ENCODE assay signal across 8 cellular contexts in genomic region chr22:42820075-42820763, GRCh38. TPM values are rescaled to one million over a fixed set of nuclear protein-coding genes. Genes with fewer than 3 reads are reported as not detected.
A peak's percentile ranks its signal among the peaks of the same experiment; 100 is the strongest.
DNase-seq lines count a peak whose midpoint lies in the region; ATAC-seq and TF ChIP-seq lines count a peak whose summit lies in the region.

No MANE protein-coding gene starts in this region.

- peaks cover 34% of the 10 kb centered on the region for H3K36me3 Mint-ChIP-seq in HFFc6 (ENCODE audit: low read depth)
- peaks cover 5 to 7% of the 10 kb centered on the region in 2 donors for H3K36me3 Mint-ChIP-seq in activated T-cell treated with anti-CD3 and anti-CD28 coated beads, Interleukin-2, amount 50 U/mL, for 72 hours (ENCODE audit: insufficient read depth in 2 of 2)

- H3K4me3 Mint-ChIP-seq in HFFc6 = peak overlapping the region; percentile 58
- H3K4me3 Mint-ChIP-seq in activated T-cell treated with anti-CD3 and anti-CD28 coated beads, Interleukin-2, amount 50 U/mL, for 72 hours = no peak overlapping the region

- peak; percentile 35 for DNase-seq in AG09319 (ENCODE audit: extremely low read depth, low read depth)
- peak; percentile 92 for DNase-seq in HFFc6
- peak; percentile 35 for DNase-seq in iPS-NIHi11 (ENCODE audit: low spot score)
- DNase-seq in vagina (ENCODE audit: extremely low spot score in 2 of 2) = no peak
- DNase-seq in activated T-cell treated with anti-CD3 and anti-CD28 coated beads, Interleukin-2, amount 50 U/mL, for 72 hours = no peak

- peaks cover 43% of the 10 kb centered on the region for H3K4me1 Mint-ChIP-seq in HFFc6 (ENCODE audit: low read depth)
- H3K4me1 Mint-ChIP-seq in activated T-cell treated with anti-CD3 and anti-CD28 coated beads, Interleukin-2, amount 50 U/mL, for 72 hours (ENCODE audit: low read depth) = no peaks in the 10 kb centered on the region

- H3K4me3 ChIP-seq in vagina = no peak overlapping the region

- H3K27ac Mint-ChIP-seq in HFFc6 = peak overlapping the region; percentile 79
- H3K27ac Mint-ChIP-seq in activated T-cell treated with anti-CD3 and anti-CD28 coated beads, Interleukin-2, amount 50 U/mL, for 72 hours = no peak overlapping the region

- H3K4me1 ChIP-seq in vagina = peaks cover 16% of the 10 kb centered on the region

- no peak for TF ChIP-seq POLR2A in vagina (IDR thresholded peaks at IDR 0.05)

- intact Hi-C loops in vagina (cut with DNase I) = no loop called here

- H3K27me3 ChIP-seq in vagina = no peaks in the 10 kb centered on the region

- peak overlapping the region; percentile 88 for H3K27ac ChIP-seq in VCaP
- H3K27ac ChIP-seq in vagina = peak overlapping the region; percentile 57

- ATAC-seq in GM19023 (IDR thresholded peaks at IDR 0.05; ENCODE audit: unreplicated experiment) (no peak), HG03280 (IDR thresholded peaks at IDR 0.05; ENCODE audit: unreplicated experiment) (no peak)
- no peak for ATAC-seq in activated T-cell treated with anti-CD3 and anti-CD28 coated beads, Interleukin-2, amount 50 U/mL, for 72 hours (replicated peaks in 1 of 2)

- H3K9me3 Mint-ChIP-seq in HFFc6 = no peaks in the 10 kb centered on the region; the same call in 1 of the 2 replicates
- H3K9me3 Mint-ChIP-seq in activated T-cell treated with anti-CD3 and anti-CD28 coated beads, Interleukin-2, amount 50 U/mL, for 72 hours = no peaks in the 10 kb centered on the region

- peaks cover 0 to 35% of the 10 kb centered on the region in 2 donors for H3K36me3 ChIP-seq in vagina

- H3K27me3 Mint-ChIP-seq in HFFc6 (ENCODE audit: insufficient read depth) = peaks cover 2% of the 10 kb centered on the region; the same call in 1 of the 2 replicates
- no peaks in the 10 kb centered on the region for H3K27me3 Mint-ChIP-seq in activated T-cell treated with anti-CD3 and anti-CD28 coated beads, Interleukin-2, amount 50 U/mL, for 72 hours (ENCODE audit: low read depth)

- H3K9me3 ChIP-seq in vagina = no peaks in the 10 kb centered on the region

- TF ChIP-seq CTCF in AG09319 (IDR thresholded peaks at IDR 0.05; ENCODE audit: low read depth, low read length) (peak; percentile 34), HFFc6 (IDR thresholded peaks at IDR 0.05) (peak; percentile 89), VCaP (conservative IDR thresholded peaks at IDR 0.05) (peak; percentile 75), vagina (IDR thresholded peaks at IDR 0.05) (peak in 2 of 3 experiments; percentile 29 to 64)

RNA-seq across cellular contexts. Expression of gene ARFGAP3, which starts 36.9 kb away (rescaled TPM):
- total RNA-seq in HFFc6 (2021; fragmentation: NEBNext Ultra II Directional; extraction: Animal tissue kit (Norgen Biotek cat#: 25700)) = 10 to 100 TPM; 62.6 to 77.7 (median 66.8) TPM
- total RNA-seq in vagina = 28.0 TPM
- 10 to 100 TPM; 38.0 to 46.3 TPM for total RNA-seq in activated T-cell treated with anti-CD3 and anti-CD28 coated beads, Interleukin-2, amount 50 U/mL, for 72 hours

Comparison
In these comparisons a context has a peak if more than half of its experiments do, and no peak if none do; other contexts are left out.
1. DNase-seq: peak in AG09319 (single experiment), HFFc6 (single experiment) and iPS-NIHi11 (single experiment); none in vagina (0 of 2) and activated T-cell treated with anti-CD3 and anti-CD28 coated beads, Interleukin-2, amount 50 U/mL, for 72 hours (0 of 2).
2. CTCF ChIP-seq: peak in every context shown above with its lines; median percentile 89 in HFFc6; 75 in VCaP; 46 in vagina; 34 in AG09319.